In the genomic region with DNA sequence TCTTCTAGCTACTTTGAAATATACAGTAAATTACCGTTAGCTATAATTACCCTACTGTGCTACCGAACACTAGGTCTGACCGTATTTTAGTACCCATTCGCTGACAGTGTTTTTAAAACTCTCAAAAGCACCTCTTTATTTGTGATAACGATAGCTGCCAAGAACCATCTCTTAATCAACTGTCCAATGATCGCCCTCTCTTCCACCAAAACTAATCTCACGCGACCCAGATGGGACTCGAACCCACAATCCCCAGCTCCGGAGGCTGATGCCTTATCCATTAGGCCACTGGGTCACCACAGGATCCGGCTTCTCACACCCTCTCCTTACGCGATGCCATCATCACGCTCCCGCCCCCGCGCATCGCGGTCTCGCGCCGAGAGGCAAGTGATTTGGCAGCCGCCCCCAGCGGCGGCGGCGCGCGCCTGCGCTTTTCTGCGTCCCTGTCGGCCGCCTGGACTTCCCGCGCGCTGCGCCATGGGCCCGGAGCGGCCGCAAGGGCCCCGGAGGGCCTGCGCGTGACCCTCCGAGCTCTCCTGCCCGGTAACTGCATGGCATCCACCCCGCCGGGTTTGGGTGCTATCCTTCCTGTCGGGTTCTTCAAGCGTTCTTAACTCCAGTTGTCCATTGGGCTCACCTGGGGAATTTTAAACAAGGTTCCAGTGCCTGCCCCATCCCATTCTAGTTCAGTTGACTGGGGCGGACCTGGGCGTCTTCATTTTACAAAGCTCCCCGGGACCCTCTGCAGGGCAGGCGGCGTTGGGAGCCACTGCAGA, we compare ENCODE assay signal across 8 cellular contexts. TPM values are rescaled to one million over a fixed set of nuclear protein-coding genes. Genes with fewer than 3 reads are reported as not detected.
DNase-seq lines count a peak whose midpoint lies in the region; ATAC-seq and TF ChIP-seq lines count a peak whose summit lies in the region.

No MANE protein-coding gene starts in this region.

- CTCF ChIA-PET in WTC11 (lab: Charles Lee): interaction anchor here (0.6 to 1.5 kb wide), 14 partner anchors 8 to 379 kb away, joined by 3 to 9 read pairs (median 4); partner anchors contain the start of genes C17orf58 and KPNA2

- H3K4me1 Mint-ChIP-seq in WTC11: peaks cover 8% of the 10 kb centered on the region
- H3K4me1 Mint-ChIP-seq in immature natural killer cell: peaks cover 17 to 21% of the 10 kb centered on the region in 2 donors

- in situ Hi-C loops in GM18951 (cut with MboI; ENCODE audit: low sequenced_read_pairs, unreplicated experiment): no loop called here

- H3K27ac Mint-ChIP-seq in WTC11 (peak overlapping the region; percentile 88), immature natural killer cell (peak overlapping the region; percentile 89 to 93 (median 92))

- TF ChIP-seq POLR2A in GM18951 (IDR thresholded peaks at IDR 0.05; ENCODE audit: extremely low read depth, insufficient read depth, insufficient read length): peak; percentile 87

- TF ChIP-seq CTCF in AG10803 (conservative IDR thresholded peaks at IDR 0.05; ENCODE audit: low read length): peak; percentile 20; the same call in 1 of the 2 replicates
- no peak for TF ChIP-seq CTCF in WTC11 (IDR thresholded peaks at IDR 0.05)

- peak overlapping the region; percentile 90 for H3K27ac ChIP-seq in caudate nucleus (ENCODE audit: low read depth, low read length)

- peak overlapping the region; percentile 83 for H3K4me3 Mint-ChIP-seq in WTC11
- H3K4me3 Mint-ChIP-seq in immature natural killer cell: peak overlapping the region; percentile 84 to 93 (median 88)

- DNase-seq in AG10803 (ENCODE audit: low read depth) (peak; percentile 91), NCI-H2227 (lab: John Stamatoyannopoulos, UW; ENCODE audit: unreplicated experiment) (peak; percentile 98), WTC11 (ENCODE audit: low spot score) (peak; percentile 99), caudate nucleus (lab: John Stamatoyannopoulos, UW) (peak in 60 of 61 donors; percentile 25 to 98 (median 93)), immature natural killer cell (peak; percentile 96 to 98 (median 97)), smooth muscle cell of the brain vasculature (ENCODE audit: low read depth, low spot score) (peak; percentile 94)

- H3K36me3 Mint-ChIP-seq in WTC11 (no peaks in the 10 kb centered on the region), immature natural killer cell (no peaks in the 10 kb centered on the region)

- POLR2A ChIA-PET in WTC11 (lab: Charles Lee): interaction anchor here (0.6 to 1.6 kb wide), 10 partner anchors 10 to 302 kb away, joined by 3 to 16 read pairs (median 4); partner anchors contain the start of gene KPNA2

- peak overlapping the region; percentile 64 for H3K4me3 ChIP-seq in AG10803 (ENCODE audit: low read length)

- ATAC-seq in HG03175 (IDR thresholded peaks at IDR 0.05; ENCODE audit: unreplicated experiment) (peak; percentile 92), WTC11 (peak; percentile 84)

- H3K27me3 Mint-ChIP-seq in WTC11 (ENCODE audit: low read depth) (no peaks in the 10 kb centered on the region), immature natural killer cell (ENCODE audit: low read depth in 3 of 3) (peaks cover 15 to 22% (median 16%) of the 10 kb centered on the region in 3 donors)

- H3K9me3 Mint-ChIP-seq in WTC11 (no peaks in the 10 kb centered on the region), immature natural killer cell (no peaks in the 10 kb centered on the region)

TF ChIP-seq in WTC11, 78 proteins besides CTCF, POLR2A, EP300 and RAD21 (continues in another document):
- no peak for TF ChIP-seq NR2C2 (CRISPR knock-in tag; IDR thresholded peaks at IDR 0.05)
- peak; percentile 80 for TF ChIP-seq SP1 (CRISPR knock-in tag; conservative IDR thresholded peaks at IDR 0.05)
- TF ChIP-seq, protein P1, sequence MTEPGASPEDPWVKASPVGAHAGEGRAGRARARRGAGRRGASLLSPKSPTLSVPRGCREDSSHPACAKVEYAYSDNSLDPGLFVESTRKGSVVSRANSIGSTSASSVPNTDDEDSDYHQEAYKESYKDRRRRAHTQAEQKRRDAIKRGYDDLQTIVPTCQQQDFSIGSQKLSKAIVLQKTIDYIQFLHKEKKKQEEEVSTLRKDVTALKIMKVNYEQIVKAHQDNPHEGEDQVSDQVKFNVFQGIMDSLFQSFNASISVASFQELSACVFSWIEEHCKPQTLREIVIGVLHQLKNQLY (CRISPR knock-in tag; IDR thresholded peaks at IDR 0.05): no peak
- no peak for TF ChIP-seq TP53 (CRISPR knock-in tag; IDR thresholded peaks at IDR 0.05)
- no peak for TF ChIP-seq ZNF138 (CRISPR knock-in tag; conservative IDR thresholded peaks at IDR 0.05)
- no peak for TF ChIP-seq IRF2 (CRISPR knock-in tag; IDR thresholded peaks at IDR 0.05; ENCODE audit: borderline replicate concordance, low read depth)
- TF ChIP-seq, protein P2, sequence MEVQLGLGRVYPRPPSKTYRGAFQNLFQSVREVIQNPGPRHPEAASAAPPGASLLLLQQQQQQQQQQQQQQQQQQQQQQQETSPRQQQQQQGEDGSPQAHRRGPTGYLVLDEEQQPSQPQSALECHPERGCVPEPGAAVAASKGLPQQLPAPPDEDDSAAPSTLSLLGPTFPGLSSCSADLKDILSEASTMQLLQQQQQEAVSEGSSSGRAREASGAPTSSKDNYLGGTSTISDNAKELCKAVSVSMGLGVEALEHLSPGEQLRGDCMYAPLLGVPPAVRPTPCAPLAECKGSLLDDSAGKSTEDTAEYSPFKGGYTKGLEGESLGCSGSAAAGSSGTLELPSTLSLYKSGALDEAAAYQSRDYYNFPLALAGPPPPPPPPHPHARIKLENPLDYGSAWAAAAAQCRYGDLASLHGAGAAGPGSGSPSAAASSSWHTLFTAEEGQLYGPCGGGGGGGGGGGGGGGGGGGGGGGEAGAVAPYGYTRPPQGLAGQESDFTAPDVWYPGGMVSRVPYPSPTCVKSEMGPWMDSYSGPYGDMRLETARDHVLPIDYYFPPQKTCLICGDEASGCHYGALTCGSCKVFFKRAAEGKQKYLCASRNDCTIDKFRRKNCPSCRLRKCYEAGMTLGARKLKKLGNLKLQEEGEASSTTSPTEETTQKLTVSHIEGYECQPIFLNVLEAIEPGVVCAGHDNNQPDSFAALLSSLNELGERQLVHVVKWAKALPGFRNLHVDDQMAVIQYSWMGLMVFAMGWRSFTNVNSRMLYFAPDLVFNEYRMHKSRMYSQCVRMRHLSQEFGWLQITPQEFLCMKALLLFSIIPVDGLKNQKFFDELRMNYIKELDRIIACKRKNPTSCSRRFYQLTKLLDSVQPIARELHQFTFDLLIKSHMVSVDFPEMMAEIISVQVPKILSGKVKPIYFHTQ (CRISPR knock-in tag; IDR thresholded peaks at IDR 0.05): no peak
- TF ChIP-seq TCF7 (CRISPR knock-in tag; IDR thresholded peaks at IDR 0.05; ENCODE audit: low read depth): no peak
- no peak for TF ChIP-seq USF1 (CRISPR knock-in tag; IDR thresholded peaks at IDR 0.05)
- TF ChIP-seq OVOL2 (CRISPR knock-in tag; IDR thresholded peaks at IDR 0.05; ENCODE audit: borderline replicate concordance): no peak
- peak; percentile 75; the same call in 1 of the 2 replicates for TF ChIP-seq CREM (CRISPR knock-in tag; IDR thresholded peaks at IDR 0.05)
- TF ChIP-seq SMAD3 (CRISPR knock-in tag; IDR thresholded peaks at IDR 0.05; ENCODE audit: borderline replicate concordance): peak; percentile 26; the same call in 1 of the 2 replicates
- no peak for TF ChIP-seq ELF4 (CRISPR knock-in tag; IDR thresholded peaks at IDR 0.05; ENCODE audit: low read depth)
- TF ChIP-seq, protein P3, sequence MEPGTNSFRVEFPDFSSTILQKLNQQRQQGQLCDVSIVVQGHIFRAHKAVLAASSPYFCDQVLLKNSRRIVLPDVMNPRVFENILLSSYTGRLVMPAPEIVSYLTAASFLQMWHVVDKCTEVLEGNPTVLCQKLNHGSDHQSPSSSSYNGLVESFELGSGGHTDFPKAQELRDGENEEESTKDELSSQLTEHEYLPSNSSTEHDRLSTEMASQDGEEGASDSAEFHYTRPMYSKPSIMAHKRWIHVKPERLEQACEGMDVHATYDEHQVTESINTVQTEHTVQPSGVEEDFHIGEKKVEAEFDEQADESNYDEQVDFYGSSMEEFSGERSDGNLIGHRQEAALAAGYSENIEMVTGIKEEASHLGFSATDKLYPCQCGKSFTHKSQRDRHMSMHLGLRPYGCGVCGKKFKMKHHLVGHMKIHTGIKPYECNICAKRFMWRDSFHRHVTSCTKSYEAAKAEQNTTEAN (CRISPR knock-in tag; IDR thresholded peaks at IDR 0.05): no peak
- no peak for TF ChIP-seq NFYB (CRISPR knock-in tag; conservative IDR thresholded peaks at IDR 0.05; ENCODE audit: low read depth)
- TF ChIP-seq FOXK1 (CRISPR knock-in tag; IDR thresholded peaks at IDR 0.05): peak; percentile 30; the same call in 1 of the 2 replicates
- TF ChIP-seq JUN (CRISPR knock-in tag; IDR thresholded peaks at IDR 0.05): no peak
- TF ChIP-seq ZNF416 (CRISPR knock-in tag; IDR thresholded peaks at IDR 0.05): 0 out of 2 replicates have a peak, but pooled peaks have one; percentile 7
- TF ChIP-seq NR3C1 (CRISPR knock-in tag; conservative IDR thresholded peaks at IDR 0.05; ENCODE audit: low read depth): 0 out of 2 replicates have a peak, but pooled peaks have one; percentile 32
- peak; percentile 61; the same call in 1 of the 2 replicates for TF ChIP-seq FOXP1 (CRISPR knock-in tag; IDR thresholded peaks at IDR 0.05; ENCODE audit: borderline replicate concordance)
- no peak for TF ChIP-seq ESRRA (CRISPR knock-in tag; IDR thresholded peaks at IDR 0.05; ENCODE audit: borderline replicate concordance)
- TF ChIP-seq CREB1 (CRISPR knock-in tag; IDR thresholded peaks at IDR 0.05): no peak
- no peak for TF ChIP-seq GRHL2 (CRISPR knock-in tag; IDR thresholded peaks at IDR 0.05; ENCODE audit: insufficient replicate concordance, severe bottlenecking)

RNA-seq across cellular contexts. Expression of gene KPNA2, which starts 15.7 kb away (rescaled TPM):
- 426 to 466 TPM (median 431 TPM) in 3 replicates for total RNA-seq in WTC11 (2021)
- 10 to 100 TPM; 26.3 to 42.4 (median 39.4) TPM for polyA plus RNA-seq in immature natural killer cell

RNA-seq across cellular contexts. Expression of gene C17orf58, which starts 23.6 kb away (rescaled TPM):
- 27.4 to 29.5 TPM (median 28.2 TPM) in 3 replicates for total RNA-seq in WTC11 (2021)
- 10 to 100 TPM in 1 of 3 donors, 1 to 10 TPM in 2; 7.3 to 15.5 (median 8.6) TPM for polyA plus RNA-seq in immature natural killer cell

Comparison
In these comparisons a context has a peak if more than half of its experiments do, and no peak if none do; other contexts are left out.
1. Peak in every context shown above with its lines: DNase-seq, ATAC-seq, H3K4me3 ChIP-seq and H3K27ac ChIP-seq.